Comparison of ENCODE assay signal across 1 cellular context in the genomic region with DNA sequence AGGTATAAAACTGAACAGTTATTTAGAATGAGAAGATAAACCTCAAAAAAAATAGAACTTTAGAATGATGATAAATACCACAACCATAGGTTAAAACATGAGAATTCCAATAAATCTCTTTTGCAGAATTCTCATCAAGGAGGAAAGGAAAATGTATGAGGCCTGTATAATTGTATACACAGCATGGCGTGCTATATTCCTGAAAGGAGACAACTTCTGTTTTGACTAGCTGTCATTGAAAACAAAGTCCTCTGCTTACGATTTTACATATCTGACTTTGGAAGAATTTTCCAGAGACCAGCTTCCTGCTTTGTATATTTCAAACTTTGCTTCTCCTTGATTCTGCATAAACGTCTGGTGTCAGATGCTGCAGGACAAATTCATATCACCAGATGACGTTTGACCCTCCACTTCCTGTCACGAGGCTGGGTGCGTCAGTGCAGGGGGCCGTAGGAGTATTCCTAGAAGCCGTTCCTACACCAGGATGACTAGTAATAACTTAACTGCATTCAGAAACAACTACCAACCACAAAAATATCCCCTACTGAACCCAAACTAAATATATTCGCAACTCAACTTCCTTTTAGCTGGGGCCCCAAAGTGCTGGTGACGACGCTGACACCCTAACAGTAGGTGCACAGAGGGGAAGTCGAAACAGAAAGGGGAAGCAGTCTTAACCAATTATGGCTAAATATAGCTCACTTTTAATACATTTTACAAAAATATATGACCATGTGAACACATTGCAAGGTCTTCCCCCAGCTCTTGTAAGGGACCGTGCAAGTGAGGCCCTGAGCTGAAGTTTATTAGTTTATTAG.
TF ChIP-seq lines count a peak whose summit lies in the region.

No MANE protein-coding gene starts in this region.

TF ChIP-seq in IMR-90, 13 proteins besides CTCF, POLR2A, EP300 and RAD21:
- TF ChIP-seq, protein P1, sequence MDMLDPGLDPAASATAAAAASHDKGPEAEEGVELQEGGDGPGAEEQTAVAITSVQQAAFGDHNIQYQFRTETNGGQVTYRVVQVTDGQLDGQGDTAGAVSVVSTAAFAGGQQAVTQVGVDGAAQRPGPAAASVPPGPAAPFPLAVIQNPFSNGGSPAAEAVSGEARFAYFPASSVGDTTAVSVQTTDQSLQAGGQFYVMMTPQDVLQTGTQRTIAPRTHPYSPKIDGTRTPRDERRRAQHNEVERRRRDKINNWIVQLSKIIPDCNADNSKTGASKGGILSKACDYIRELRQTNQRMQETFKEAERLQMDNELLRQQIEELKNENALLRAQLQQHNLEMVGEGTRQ (IDR thresholded peaks at IDR 0.05; ENCODE audit: low read depth, low read length) = peak; percentile 80
- TF ChIP-seq CHD1 (IDR thresholded peaks at IDR 0.05; ENCODE audit: low read depth, low read length) (no peak), BHLHE40 (IDR thresholded peaks at IDR 0.05; ENCODE audit: low read depth, low read length) (peak; percentile 80)
